In genomic region chr2:144936442-144936841, GRCh38 we compare ENCODE assay signal across 24 cellular contexts.
DNase-seq lines count a peak whose midpoint lies in the region; ATAC-seq and TF ChIP-seq lines count a peak whose summit lies in the region.
"Had no signal": no experiment of that assay in that cellular context is flagged by ENCODE, and none has a peak within 500 bp of the region (broad histone marks: within the 10 kb centered on the region; RNA-seq: fewer than 3 reads in every experiment).

No MANE protein-coding gene starts in this region.

- H3K4me1 ChIP-seq in A673 (ENCODE audit: insufficient read depth, low read length, poor library complexity, severe bottlenecking) = peaks cover 54% of the 10 kb centered on the region
- H3K4me1 ChIP-seq: Peyer's patch had no signal

- intact Hi-C loops in A673 (cut with micrococcal nuclease; ENCODE audit: unreplicated experiment) = no loop called here

- no peak for TF ChIP-seq CTCF in A673 (conservative IDR thresholded peaks at IDR 0.05; ENCODE audit: low read depth, low read length)
- no peak for TF ChIP-seq CTCF in fibroblast of mammary gland (conservative IDR thresholded peaks at IDR 0.05; ENCODE audit: control insufficient read depth, insufficient read depth, low read depth, low read length)

- POLR2A ChIA-PET in A673 (lab: Charles Lee; ENCODE audit: low non-redundant PET) = no interaction called here

- no peak for ATAC-seq in HG02870 (IDR thresholded peaks at IDR 0.05; ENCODE audit: unreplicated experiment)
- ATAC-seq: sciatic nerve, T-cell had no signal

- H3K27me3 ChIP-seq in A673 (replicated peaks; ENCODE audit: insufficient read depth, low read depth, low read length, poor library complexity) = no peaks in the 10 kb centered on the region
- H3K27me3 ChIP-seq: Peyer's patch had no signal

- no peaks in the 10 kb centered on the region for H3K36me3 ChIP-seq in A673 (ENCODE audit: insufficient read depth, low read length, poor library complexity, severe bottlenecking)
- H3K36me3 ChIP-seq: Peyer's patch had no signal

- H3K27ac ChIP-seq in A673 (ENCODE audit: low read depth, low read length, poor library complexity, severe bottlenecking) = peak overlapping the region; percentile 22
- H3K27ac ChIP-seq: Peyer's patch had no signal

- CTCF ChIA-PET in A673 (lab: Charles Lee) = no interaction called here

- H3K4me3 ChIP-seq in A673 (ENCODE audit: low read depth, low read length, poor library complexity, severe bottlenecking) (no peak overlapping the region), fibroblast of mammary gland (ENCODE audit: control insufficient read depth, low read depth, low read length) (no peak overlapping the region)
- H3K4me3 ChIP-seq: lung, Peyer's patch had no signal

- no peaks in the 10 kb centered on the region for H3K9me3 ChIP-seq in A673 (ENCODE audit: low read depth, low read length, poor library complexity, severe bottlenecking)
- H3K9me3 ChIP-seq: Peyer's patch had no signal

- DNase-seq in A673 (ENCODE audit: low spot score) (no peak), LHCN-M2 (ENCODE audit: low read depth) (peak; percentile 23), fibroblast of mammary gland (ENCODE audit: low read depth) (peak; percentile 68), renal cortical epithelial cell (ENCODE audit: low read depth) (peak; percentile 38), NCI-H82 (lab: John Stamatoyannopoulos, UW) (no peak), DMS53 treated with DMSO at 0.1 percent for 48 hours (lab: John Stamatoyannopoulos, UW; ENCODE audit: unreplicated experiment) (no peak)
- DNase-seq in activated CD4-positive, alpha-beta T cell treated with anti-CD3 and anti-CD28 coated beads, Interleukin-2, amount 50 U/mL, for 4 hours = no peak
- DNase-seq: activated CD4-positive, alpha-beta T cell treated with anti-CD3 and anti-CD28 coated beads, Interleukin-2, amount 50 U/mL, for 48 hours; activated naive CD4-positive, alpha-beta T cell treated with anti-CD3 and anti-CD28 coated beads for 36 hours; amniotic stem cell; DMS79; GF-D8; glutamatergic neuron; KG1; MM.1S; NCI-H2029 treated with DMSO at 0.1 percent for 48 hours; NCI-H526; Peyer's patch; stimulated activated CD4-positive, alpha-beta T cell treated with anti-CD3 and anti-CD28 coated beads, Interleukin-15, amount 100 ng/mL, for 24 hours; stimulated activated naive CD4-positive, alpha-beta T cell; T-cell had no signal

- no TSS peak for BruUV-seq in A673 (replicated peaks; lab: Mats Ljungman, UMichigan)

Comparison
In these comparisons a context has a peak if more than half of its experiments do, and no peak if none do; other contexts are left out.
1. DNase-seq: peak in LHCN-M2 (single experiment), fibroblast of mammary gland (single experiment) and renal cortical epithelial cell (single experiment); none in A673 (single experiment), activated CD4-positive, alpha-beta T cell treated with anti-CD3 and anti-CD28 coated beads, Interleukin-2, amount 50 U/mL, for 4 hours (0 of 2), NCI-H82 (single experiment) and DMS53 treated with DMSO at 0.1 percent for 48 hours (single experiment).